Comparison of ENCODE assay signal across 17 cellular contexts in the genomic region with DNA sequence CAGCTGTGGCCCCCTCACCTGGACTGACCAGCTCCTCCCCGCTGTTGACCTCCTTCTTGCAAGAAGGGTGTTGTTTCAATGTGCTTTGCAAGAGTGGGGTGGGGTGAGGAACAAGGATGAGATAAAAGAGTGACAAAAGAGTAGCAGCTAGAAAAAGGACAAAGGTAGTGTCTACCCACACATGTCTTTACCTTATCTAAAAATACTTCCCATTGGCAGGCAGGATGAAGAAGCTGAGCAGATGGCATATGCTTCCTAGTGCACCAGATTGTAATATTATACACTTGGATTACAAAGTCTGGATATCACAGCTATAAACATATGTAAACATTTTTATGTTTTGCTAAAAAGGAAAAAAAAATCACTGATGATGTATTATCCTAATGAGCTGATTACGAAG. TPM values are rescaled to one million over a fixed set of nuclear protein-coding genes. Genes with fewer than 3 reads are reported as not detected.
"Had no signal": no experiment of that assay in that cellular context is flagged by ENCODE, and none has a peak within 500 bp of the region (broad histone marks: within the 10 kb centered on the region; RNA-seq: fewer than 3 reads in every experiment).

No MANE protein-coding gene starts in this region.

- ATAC-seq: activated CD8-positive, alpha-beta T cell treated with anti-CD3 and anti-CD28 coated beads, Interleukin-2, amount 10 ng/mL, durations not matched to agents 7 days and 5 days; body of pancreas; left cardiac atrium had no signal

- H3K4me3 ChIP-seq: body of pancreas, colonic mucosa, hepatocyte, sigmoid colon had no signal

- H3K4me1 ChIP-seq: colonic mucosa, sigmoid colon had no signal

- H3K36me3 ChIP-seq: colonic mucosa, sigmoid colon had no signal

- H3K9me3 ChIP-seq: body of pancreas, colonic mucosa, sigmoid colon had no signal

- DNase-seq: activated CD4-positive, alpha-beta T cell treated with anti-CD3 and anti-CD28 coated beads, Interleukin-2, amount 10 ng/mL, durations not matched to agents 24 days and 14 days; activated CD4-positive, CD25-positive, alpha-beta regulatory T cell; activated CD8-positive, alpha-beta T cell treated with anti-CD3 and anti-CD28 coated beads, Interleukin-2, amount 10 ng/mL, durations not matched to agents 7 days and 5 days; activated naive CD4-positive, alpha-beta T cell treated with anti-CD3 and anti-CD28 coated beads for 36 hours; activated T-cell treated with anti-CD3 and anti-CD28 coated beads, Interleukin-2, amount 50 U/mL, for 24 hours; endodermal cell; foreskin fibroblast; left cardiac atrium; nephron progenitor cell; nucleus accumbens; sigmoid colon; stimulated activated CD4-positive, alpha-beta T cell treated with anti-CD3 and anti-CD28 coated beads, Interleukin-1b, Interleukin-23, amount 100 ng/mL, for 48 hours; stimulated activated CD8-positive, alpha-beta memory T cell treated with anti-CD3 and anti-CD28 coated beads, Interleukin-4, amount 100 ng/mL, for 48 hours; stimulated activated naive CD4-positive, alpha-beta T cell had no signal

- H3K27me3 ChIP-seq: body of pancreas, colonic mucosa, hepatocyte, sigmoid colon had no signal

RNA-seq across cellular contexts. Expression of gene CHN2, which starts 34.5 kb away (rescaled TPM):
- total RNA-seq: activated naive CD4-positive, alpha-beta T cell treated with anti-CD3 and anti-CD28 coated beads for 36 hours had no signal
